ENCODE assay signal across 1 cellular context in genomic region chr13:109496216-109496615, GRCh38.
TF ChIP-seq lines count a peak whose summit lies in the region.

No MANE protein-coding gene starts in this region.

TF ChIP-seq in SK-N-SH, 30 proteins besides CTCF, POLR2A, EP300 and RAD21 (continued from another document):
- TF ChIP-seq REST (IDR thresholded peaks at IDR 0.05; ENCODE audit: low read depth, low read length) (no peak), POLR2AphosphoS5 (IDR thresholded peaks at IDR 0.05; ENCODE audit: low read depth, low read length) (no peak), RCOR1 (IDR thresholded peaks at IDR 0.05; ENCODE audit: low read length) (no peak), MEF2A (IDR thresholded peaks at IDR 0.05; ENCODE audit: borderline replicate concordance, low read depth) (no peak), EZH2phosphoT487 (IDR thresholded peaks at IDR 0.05; ENCODE audit: borderline replicate concordance, low read depth) (no peak), YY1 (IDR thresholded peaks at IDR 0.05; ENCODE audit: low read depth) (no peak), IRF3 (IDR thresholded peaks at IDR 0.05; ENCODE audit: low read depth, low read length) (no peak)
